1 cellular context compared by ENCODE assay signal in genomic region chr6:6006428-6007310, GRCh38.
TF ChIP-seq lines count a peak whose summit lies in the region.

Gene NRN1 (minus strand): TSS chr6:6006925. CDS start chr6:6006749, 176 bp downstream.

TF ChIP-seq in IMR-90, 13 proteins besides CTCF, POLR2A, EP300 and RAD21 (continued from another document):
- no peak for TF ChIP-seq ELK1 (IDR thresholded peaks at IDR 0.05; ENCODE audit: borderline replicate concordance, low read depth, low read length)
- TF ChIP-seq BHLHE40 (IDR thresholded peaks at IDR 0.05; ENCODE audit: low read depth, low read length) = no peak
TF ChIP-seq in IMR-90: peak in this region for 0.
